10 cellular contexts compared by ENCODE assay signal in genomic region chr3:150469031-150469930, GRCh38.
DNase-seq lines count a peak whose midpoint lies in the region; ATAC-seq and TF ChIP-seq lines count a peak whose summit lies in the region.
"Had no signal": no experiment of that assay in that cellular context is flagged by ENCODE, and none has a peak within 500 bp of the region (broad histone marks: within the 10 kb centered on the region; RNA-seq: fewer than 3 reads in every experiment).

No MANE protein-coding gene starts in this region.

- H3K27me3 Mint-ChIP-seq in H9 (ENCODE audit: low read depth), result no peaks in the 10 kb centered on the region
- H3K27me3 Mint-ChIP-seq: T-cell had no signal

- no peak overlapping the region; a peak in 1 of 5 replicates for H3K4me3 Mint-ChIP-seq in H9
- H3K4me3 Mint-ChIP-seq: T-cell had no signal

- H3K4me1 Mint-ChIP-seq in H9, result peaks cover 27 to 28% of the 10 kb centered on the region in 2 experiments

- H3K36me3 Mint-ChIP-seq in H9 (ENCODE audit: insufficient read depth in 1 of 3, low read depth in 3 of 3), result 0 out of 7 replicates have a peak, but pooled peaks cover 0 to 3% (median 0%) of the 10 kb centered on the region in 3 experiments

- H3K9ac ChIP-seq in H9 (ENCODE audit: extremely low read depth, insufficient read length, low read length) (no peak overlapping the region), adipocyte (ENCODE audit: low read length) (peak overlapping the region; percentile 29), stomach smooth muscle (ENCODE audit: low read length in 2 of 2) (peak overlapping the region in 1 of 2 donors; percentile 61)

- H3K9me3 ChIP-seq in H9 (ENCODE audit: control insufficient read depth, low read depth, low read length) (no peaks in the 10 kb centered on the region), adipocyte (ENCODE audit: control insufficient read depth, low read length) (no peaks in the 10 kb centered on the region), stomach smooth muscle (ENCODE audit: control insufficient read depth in 2 of 2, low read length in 2 of 2) (no peaks in the 10 kb centered on the region)

- H3K14ac ChIP-seq in H9 (ENCODE audit: insufficient read depth, low read length), result no peak overlapping the region

- H3K23me2 ChIP-seq in H9 (ENCODE audit: insufficient read length, low read depth, low read length, poor library complexity, severe bottlenecking), result no peaks in the 10 kb centered on the region

- H3K4me2 ChIP-seq in H9 (ENCODE audit: insufficient read depth, insufficient read length, low read length), result no peak overlapping the region

- H2BK15ac ChIP-seq in H9 (ENCODE audit: low read depth, low read length), result no peak overlapping the region

- peak overlapping the region in 1 of 3 experiments; percentile 41; a peak in 1 of 7 replicates for H3K27ac Mint-ChIP-seq in H9
- H3K27ac Mint-ChIP-seq: T-cell had no signal

- no CpG with 5 or more reads among the region's 15 CpGs for WGBS in H9 (ENCODE audit: extremely low coverage, insufficient read length, low lambda C conversion rate)

- no peak overlapping the region for H2BK5ac ChIP-seq in H9 (ENCODE audit: insufficient read length, low read length)

- H3K4me3 ChIP-seq in adipocyte (ENCODE audit: low read length), result peak overlapping the region; percentile 35
- H3K4me3 ChIP-seq in stomach smooth muscle (ENCODE audit: low read length in 2 of 2), result no peak overlapping the region
- H3K4me3 ChIP-seq in dorsolateral prefrontal cortex, result no peak overlapping the region

- H3K79me1 ChIP-seq in H9 (ENCODE audit: insufficient read depth, low read depth, low read length, poor library complexity, severe bottlenecking), result no peaks in the 10 kb centered on the region

- no peak overlapping the region for H2AK5ac ChIP-seq in H9 (ENCODE audit: insufficient read length, low read length)

- H3T11ph ChIP-seq in H9 (ENCODE audit: low read length), result no peak overlapping the region

- H3K9me3 Mint-ChIP-seq in H9, result 0 out of 5 replicates have a peak, but pooled peaks cover 0 to 9% of the 10 kb centered on the region in 2 experiments
- H3K9me3 Mint-ChIP-seq: T-cell had no signal

- no peak overlapping the region for H4K8ac ChIP-seq in H9 (replicated peaks; ENCODE audit: insufficient read length, low read depth, low read length)

- H2AFZ ChIP-seq in H9 (ENCODE audit: low read length), result no peak overlapping the region

- H3K27me3 ChIP-seq in H9 (ENCODE audit: insufficient read depth, low read length), result no peaks in the 10 kb centered on the region
- no peaks in the 10 kb centered on the region for H3K27me3 ChIP-seq in adipocyte (replicated peaks; ENCODE audit: control insufficient read depth, insufficient read depth, low read length)
- H3K27me3 ChIP-seq in stomach smooth muscle (ENCODE audit: control insufficient read depth in 1 of 2, insufficient read depth in 2 of 2, low read length in 2 of 2), result no peaks in the 10 kb centered on the region
- H3K27me3 ChIP-seq in dorsolateral prefrontal cortex, result no peaks in the 10 kb centered on the region

- intact Hi-C loops in dorsolateral prefrontal cortex (cut with DNase I), result no loop called here

- H3K36me3 ChIP-seq in adipocyte (ENCODE audit: control insufficient read depth, insufficient read depth, low read length, severe bottlenecking) (no peaks in the 10 kb centered on the region), stomach smooth muscle (ENCODE audit: control insufficient read depth in 2 of 2, insufficient read depth in 2 of 2, low read length in 2 of 2) (peaks cover 0 to 4% of the 10 kb centered on the region in 2 donors)

- no peak overlapping the region for H3K23ac ChIP-seq in H9 (ENCODE audit: insufficient read length, low read depth, low read length)

- no peak overlapping the region for H3K18ac ChIP-seq in H9 (ENCODE audit: insufficient read length, low read depth, low read length)

- H4K20me1 ChIP-seq in H9 (ENCODE audit: control insufficient read depth, insufficient read depth, insufficient read length), result no peaks in the 10 kb centered on the region

- DNase-seq in H9 (peak; percentile 31), adipocyte (ENCODE audit: low read depth) (peak; percentile 81), iPS-NIHi7 (ENCODE audit: extremely low spot score) (peak; percentile 51), HuH-7 (ENCODE audit: low spot score) (no peak), dorsolateral prefrontal cortex (no peak)
- DNase-seq in activated CD4-positive, alpha-beta T cell treated with anti-CD3 and anti-CD28 coated beads, Interleukin-2, amount 50 U/mL, for 48 hours, result no peak
- DNase-seq: hippocampal formation, T-cell had no signal

- no peak overlapping the region for H4K91ac ChIP-seq in H9 (ENCODE audit: insufficient read length, low read depth, low read length)

- ATAC-seq in HG03095 (IDR thresholded peaks at IDR 0.05; ENCODE audit: unreplicated experiment), result no peak
- ATAC-seq: T-cell had no signal

- H3K79me2 ChIP-seq in H9 (ENCODE audit: insufficient read depth, low read length), result no peaks in the 10 kb centered on the region

- H3K4me1 ChIP-seq in H9 (ENCODE audit: insufficient read depth, low read length) (no peaks in the 10 kb centered on the region), adipocyte (ENCODE audit: control insufficient read depth, insufficient read depth, low read length) (peaks cover 10% of the 10 kb centered on the region), stomach smooth muscle (ENCODE audit: control insufficient read depth, insufficient read depth, low read length) (peaks cover 3% of the 10 kb centered on the region)

- no peak overlapping the region for H4K5ac ChIP-seq in H9 (ENCODE audit: insufficient read length, low read depth, low read length)

- TF ChIP-seq CTCF in H9 (conservative IDR thresholded peaks at IDR 0.05) (no peak), dorsolateral prefrontal cortex (IDR thresholded peaks at IDR 0.05 in 54 of 56, conservative IDR thresholded peaks at IDR 0.05 in 2 of 56; ENCODE audit: low read depth in 1 of 56, partially characterized antibody in 56 of 56) (no peak)

- no peak overlapping the region for H2BK12ac ChIP-seq in H9 (ENCODE audit: insufficient read length, low read depth, low read length)

- no peak overlapping the region for H3K27ac ChIP-seq in H9 (ENCODE audit: insufficient read length, low read depth, low read length)
- peak overlapping the region; percentile 58 for H3K27ac ChIP-seq in stomach smooth muscle (ENCODE audit: low read length)
- H3K27ac ChIP-seq in dorsolateral prefrontal cortex, result no peak overlapping the region

- no peak overlapping the region for H2BK120ac ChIP-seq in H9 (ENCODE audit: low read depth, low read length, poor library complexity, severe bottlenecking)

- no peak overlapping the region for H3K4ac ChIP-seq in H9 (ENCODE audit: low read depth, low read length)

- H2BK20ac ChIP-seq in H9 (ENCODE audit: low read depth, low read length, poor library complexity, severe bottlenecking), result no peak overlapping the region

- H3K56ac ChIP-seq in H9 (ENCODE audit: insufficient read length, low read depth, low read length), result no peak overlapping the region

Comparison
In these comparisons a context has a peak if more than half of its experiments do, and no peak if none do; other contexts are left out.
1. DNase-seq: peak in H9 (single experiment), adipocyte (single experiment) and iPS-NIHi7 (single experiment); none in activated CD4-positive, alpha-beta T cell treated with anti-CD3 and anti-CD28 coated beads, Interleukin-2, amount 50 U/mL, for 48 hours (0 of 2), HuH-7 (single experiment) and dorsolateral prefrontal cortex (0 of 10).